Comparison of ENCODE assay signal across 9 cellular contexts in genomic region chr17:77436058-77436442, GRCh38.
DNase-seq lines count a peak whose midpoint lies in the region; ATAC-seq and TF ChIP-seq lines count a peak whose summit lies in the region.
"Had no signal": no experiment of that assay in that cellular context is flagged by ENCODE, and none has a peak within 500 bp of the region (broad histone marks: within the 10 kb centered on the region; RNA-seq: fewer than 3 reads in every experiment).

No MANE protein-coding gene starts in this region.

- H3K23ac ChIP-seq in trophoblast cell (ENCODE audit: low read length): no peak overlapping the region

- peak overlapping the region; percentile 14 for H3K9ac ChIP-seq in fibroblast of lung (ENCODE audit: insufficient read depth, low read length)
- H3K9ac ChIP-seq in trophoblast cell (ENCODE audit: low read length): no peak overlapping the region

- no peaks in the 10 kb centered on the region for H3K9me2 ChIP-seq in DOHH2 (replicated peaks; ENCODE audit: control insufficient read depth, low read length)

- ATAC-seq in GM21619 (IDR thresholded peaks at IDR 0.05; ENCODE audit: unreplicated experiment): no peak
- no peak for ATAC-seq in mucosa of descending colon

- peaks cover 9% of the 10 kb centered on the region; the same call in 1 of the 2 replicates for H3K79me2 ChIP-seq in DOHH2 (ENCODE audit: control insufficient read depth, low read length)
- peaks cover 96% of the 10 kb centered on the region for H3K79me2 ChIP-seq in fibroblast of lung (ENCODE audit: control insufficient read depth, insufficient read depth, low read length)
- peaks cover 2% of the 10 kb centered on the region for H3K79me2 ChIP-seq in trophoblast cell (ENCODE audit: control insufficient read depth, insufficient read depth, low read length, poor library complexity)

- H3K18ac ChIP-seq in trophoblast cell (ENCODE audit: low read length): no peak overlapping the region

- H2BK120ac ChIP-seq in trophoblast cell (ENCODE audit: insufficient read depth, low read length, poor library complexity): no peak overlapping the region

- H4K20me1 ChIP-seq in DOHH2 (ENCODE audit: control insufficient read depth, insufficient read depth, low read depth, low read length) (no peaks in the 10 kb centered on the region), fibroblast of lung (ENCODE audit: control insufficient read depth, extremely low read depth, insufficient read depth, low read length) (peaks cover 2% of the 10 kb centered on the region)

- H4K91ac ChIP-seq in trophoblast cell (ENCODE audit: low read depth, low read length): no peak overlapping the region

- H3K79me1 ChIP-seq in trophoblast cell (ENCODE audit: low read length): no peaks in the 10 kb centered on the region

- H3K4me2 ChIP-seq in DOHH2 (ENCODE audit: low read length) (peak overlapping the region; percentile 93; the same call in 1 of the 2 replicates), fibroblast of lung (ENCODE audit: extremely low read depth, insufficient read depth, low read length) (peak overlapping the region; percentile 26), trophoblast cell (ENCODE audit: low read length) (no peak overlapping the region)

- peaks cover 14% of the 10 kb centered on the region for H3K36me3 ChIP-seq in DOHH2 (ENCODE audit: control insufficient read depth, low read length)
- H3K36me3 ChIP-seq in fibroblast of lung (ENCODE audit: control insufficient read depth, insufficient read depth, low read length): peaks cover 7% of the 10 kb centered on the region
- H3K36me3 ChIP-seq in trophoblast cell (ENCODE audit: control insufficient read depth in 1 of 2, insufficient read depth in 2 of 2, low read length in 2 of 2): peaks cover 0 to 6% of the 10 kb centered on the region in 2 experiments
- H3K36me3 ChIP-seq in mucosa of descending colon (ENCODE audit: low read depth): no peaks in the 10 kb centered on the region

- no peak overlapping the region for H3K4me3 ChIP-seq in DOHH2 (ENCODE audit: low read length)
- H3K4me3 ChIP-seq in fibroblast of lung (replicated peaks in 1 of 4; ENCODE audit: control extremely low read depth in 1 of 4, insufficient read depth in 1 of 4, low read depth in 3 of 4, low read length in 4 of 4): no peak overlapping the region
- no peak overlapping the region for H3K4me3 ChIP-seq in trophoblast cell (ENCODE audit: low read depth, low read length)
- no peak overlapping the region for H3K4me3 ChIP-seq in mucosa of descending colon

- WGBS in trophoblast cell (ENCODE audit: extremely low coverage, insufficient coverage, insufficient read length): no CpG with 5 or more reads among the region's 11 CpGs

- H3K4me1 ChIP-seq in DOHH2 (ENCODE audit: control insufficient read depth, low read length): peaks cover 100% of the 10 kb centered on the region
- peaks cover 63% of the 10 kb centered on the region for H3K4me1 ChIP-seq in fibroblast of lung (ENCODE audit: control insufficient read depth, extremely low read depth, insufficient read depth, low read length)
- H3K4me1 ChIP-seq in trophoblast cell (ENCODE audit: control insufficient read depth in 1 of 2, insufficient read depth in 2 of 2, low read length in 2 of 2): peaks cover 11 to 24% of the 10 kb centered on the region in 2 experiments
- H3K4me1 ChIP-seq in mucosa of descending colon (ENCODE audit: low read depth): peaks cover 44% of the 10 kb centered on the region

- no peak overlapping the region for H2BK12ac ChIP-seq in trophoblast cell (ENCODE audit: low read length)

- H3F3A ChIP-seq in DOHH2 (ENCODE audit: control insufficient read depth, insufficient read depth): peaks cover 33% of the 10 kb centered on the region

- no peak overlapping the region for H2AK5ac ChIP-seq in trophoblast cell (ENCODE audit: low read length)

- TF ChIP-seq CTCF in DOHH2 (IDR thresholded peaks at IDR 0.05; ENCODE audit: low read depth, low read length, poor library complexity, severe bottlenecking): no peak
- TF ChIP-seq CTCF in fibroblast of lung (conservative IDR thresholded peaks at IDR 0.05 in 1 of 2, IDR thresholded peaks at IDR 0.05 in 1 of 2; ENCODE audit: low read depth in 1 of 2, low read length in 2 of 2): no peak
- no peak for TF ChIP-seq CTCF in mucosa of descending colon (IDR thresholded peaks at IDR 0.05)

- intact Hi-C loops in mucosa of descending colon (cut with DNase I, micrococcal nuclease): loop anchor here in 1 of 2 donors (10.0 kb wide), 1 partner anchor 59 kb away; no protein-coding TSS in a partner anchor

- H3K27ac ChIP-seq in DOHH2 (ENCODE audit: low read depth, low read length): no peak overlapping the region
- peak overlapping the region; percentile 46 for H3K27ac ChIP-seq in fibroblast of lung (ENCODE audit: insufficient read depth, low read length)
- no peak overlapping the region for H3K27ac ChIP-seq in trophoblast cell (ENCODE audit: low read depth, low read length)

- no peak overlapping the region for H3K4ac ChIP-seq in trophoblast cell (ENCODE audit: low read depth, low read length)

- H3K14ac ChIP-seq in trophoblast cell (ENCODE audit: low read length): no peak overlapping the region

- H2BK5ac ChIP-seq in trophoblast cell (ENCODE audit: low read depth, low read length, poor library complexity): no peak overlapping the region

- no peak overlapping the region for H2AFZ ChIP-seq in fibroblast of lung (ENCODE audit: low read length)
- peak overlapping the region; percentile 33 for H2AFZ ChIP-seq in trophoblast cell (ENCODE audit: insufficient read depth, low read length, poor library complexity)

- no peak overlapping the region for H4K12ac ChIP-seq in trophoblast cell (ENCODE audit: low read depth, low read length)

- H3K27me3 ChIP-seq in DOHH2 (ENCODE audit: control insufficient read depth, low read length) (no peaks in the 10 kb centered on the region), fibroblast of lung (ENCODE audit: control insufficient read depth, insufficient read depth, low read length) (no peaks in the 10 kb centered on the region), trophoblast cell (ENCODE audit: insufficient read depth, low read length) (no peaks in the 10 kb centered on the region)

- peak; percentile 88 for DNase-seq in SK-MEL-5 (ENCODE audit: low read depth, low spot score)
- DNase-seq in fibroblast of lung (ENCODE audit: low read depth in 2 of 2): peak; percentile 55 to 74
- no peak for DNase-seq in trophoblast cell
- DNase-seq in mucosa of descending colon: no peak
- no peak for DNase-seq in HuH-7.5 (ENCODE audit: low spot score)
- no peak for DNase-seq in activated gamma-delta T cell (lab: John Stamatoyannopoulos, UW)
- DNase-seq: NCI-H748 treated with DMSO at 0.1 percent for 48 hours had no signal

- H3K9me3 ChIP-seq in DOHH2 (ENCODE audit: control insufficient read depth, insufficient read depth, low read length) (no peaks in the 10 kb centered on the region), fibroblast of lung (ENCODE audit: control insufficient read depth, insufficient read depth, low read depth, low read length) (no peaks in the 10 kb centered on the region), trophoblast cell (ENCODE audit: insufficient read depth, low read depth, low read length) (peaks cover 2% of the 10 kb centered on the region), mucosa of descending colon (no peaks in the 10 kb centered on the region)

- no peak overlapping the region for H4K8ac ChIP-seq in trophoblast cell (ENCODE audit: low read depth, low read length)

- in situ Hi-C loops in SK-MEL-5 (cut with HindIII; ENCODE audit: low pct_unique_long_range_greater_than_20kb, low sequenced_read_pairs): no loop called here

Comparison
In these comparisons a context has a peak if more than half of its experiments do, and no peak if none do; other contexts are left out.
1. DNase-seq: peak in SK-MEL-5 (single experiment) and fibroblast of lung (2 of 2); none in trophoblast cell (0 of 2), mucosa of descending colon (0 of 3), HuH-7.5 (single experiment) and activated gamma-delta T cell (single experiment).